ENCODE assay signal across 25 cellular contexts in genomic region chr2:99472327-99472960, GRCh38. TPM values are rescaled to one million over a fixed set of nuclear protein-coding genes. Genes with fewer than 3 reads are reported as not detected.
DNase-seq lines count a peak whose midpoint lies in the region; ATAC-seq and TF ChIP-seq lines count a peak whose summit lies in the region.
"Had no signal": no experiment of that assay in that cellular context is flagged by ENCODE, and none has a peak within 500 bp of the region (broad histone marks: within the 10 kb centered on the region; RNA-seq: fewer than 3 reads in every experiment).

No MANE protein-coding gene starts in this region.

- H3K9me3 ChIP-seq in esophagus squamous epithelium (peaks cover 0 to 4% (median 0%) of the 10 kb centered on the region in 3 donors), ovary (no peaks in the 10 kb centered on the region)
- H3K9me3 ChIP-seq: MG63, tibial nerve had no signal

- H3K9me3 Mint-ChIP-seq in progenitor cell of endocrine pancreas (ENCODE audit: low read depth) = peaks cover 14% of the 10 kb centered on the region
- H3K9me3 Mint-ChIP-seq: activated naive CD4-positive, alpha-beta T cell treated with anti-CD3 and anti-CD28 coated beads, Interleukin-2, amount 50 U/mL, for 24 hours; natural killer cell treated with Interleukin-12 subunit alpha and Interleukin-12 subunit beta and Interleukin-15 and Interleukin-18, amount 100 ng/mL, for 72 hours had no signal

- POLR2A ChIA-PET in RWPE1 (lab: Yijun Ruan, JAX; ENCODE audit: low non-redundant PET) = interaction anchor here (0.6 kb wide), 1 partner anchor 14 kb away, joined by 3 read pairs; no protein-coding TSS in a partner anchor

- H3K27ac Mint-ChIP-seq in progenitor cell of endocrine pancreas = peak overlapping the region; percentile 7
- H3K27ac Mint-ChIP-seq: activated naive CD4-positive, alpha-beta T cell treated with anti-CD3 and anti-CD28 coated beads, Interleukin-2, amount 50 U/mL, for 24 hours; mesothelial cell of epicardium; natural killer cell treated with Interleukin-12 subunit alpha and Interleukin-12 subunit beta and Interleukin-15 and Interleukin-18, amount 100 ng/mL, for 72 hours; stimulated activated naive B cell treated with anti-CD40 and anti-IgM and Interleukin-4, amounts not matched to agents 10 μg/mL and 1 μg/mL and 100 μg/mL, for 72 hours; T-helper 1 cell treated with Interleukin-12 subunit alpha and Interleukin-12 subunit beta and Interleukin-4 antibody, amounts not matched to agents 30 μg/mL and 1 μg/mL, for 36 hours had no signal

- peak overlapping the region; percentile 86 for H3K27ac ChIP-seq in C4-2B
- H3K27ac ChIP-seq in RWPE1 = peak overlapping the region; percentile 72; the same call in 1 of the 2 replicates
- peak overlapping the region; percentile 60 to 89 (median 72) for H3K27ac ChIP-seq in esophagus squamous epithelium
- no peak overlapping the region for H3K27ac ChIP-seq in ovary
- H3K27ac ChIP-seq: BLaER1, HL-60, tibial nerve had no signal

- intact Hi-C loops in esophagus squamous epithelium (cut with DNase I) (no loop called here), ovary (cut with DNase I) (no loop called here)

- TF ChIP-seq EP300 in ovary (IDR thresholded peaks at IDR 0.05) = no peak

- H3K4me1 Mint-ChIP-seq in progenitor cell of endocrine pancreas (ENCODE audit: low read depth) = peaks cover 35% of the 10 kb centered on the region

- WGBS in esophagus squamous epithelium, 2 donors = 46 to 51% methylated on average over 3 of the region's 3 CpGs
- 69 to 80% (median 77%) methylated on average over 3 of the region's 3 CpGs for WGBS in ovary, 3 donors

- H3K36me3 ChIP-seq in esophagus squamous epithelium (no peaks in the 10 kb centered on the region), ovary (no peaks in the 10 kb centered on the region)
- H3K36me3 ChIP-seq: tibial nerve had no signal

- H3K36me3 Mint-ChIP-seq in progenitor cell of endocrine pancreas (ENCODE audit: insufficient read depth) = peaks cover 9% of the 10 kb centered on the region
- H3K36me3 Mint-ChIP-seq: natural killer cell treated with Interleukin-12 subunit alpha and Interleukin-12 subunit beta and Interleukin-15 and Interleukin-18, amount 100 ng/mL, for 72 hours had no signal

- CTCF ChIA-PET in RWPE1 (lab: Yijun Ruan, JAX) = interaction anchor here (0.6 kb wide), 1 partner anchor 15 kb away, joined by 3 read pairs; no protein-coding TSS in a partner anchor

- TF ChIP-seq CTCF in C4-2B (conservative IDR thresholded peaks at IDR 0.05) = no peak
- TF ChIP-seq CTCF in RWPE1 (conservative IDR thresholded peaks at IDR 0.05; ENCODE audit: low read depth) = no peak
- TF ChIP-seq CTCF in esophagus squamous epithelium (IDR thresholded peaks at IDR 0.05) = no peak
- no peak for TF ChIP-seq CTCF in progenitor cell of endocrine pancreas (IDR thresholded peaks at IDR 0.05; ENCODE audit: unreplicated experiment)
- no peak for TF ChIP-seq CTCF in ovary (IDR thresholded peaks at IDR 0.05)

- H3K4me1 ChIP-seq in esophagus squamous epithelium (peaks cover 20 to 82% (median 38%) of the 10 kb centered on the region in 3 donors), ovary (ENCODE audit: insufficient read depth) (peaks cover 17% of the 10 kb centered on the region)
- H3K4me1 ChIP-seq: BLaER1 had no signal

- no peaks in the 10 kb centered on the region for H3K27me3 Mint-ChIP-seq in progenitor cell of endocrine pancreas
- H3K27me3 Mint-ChIP-seq: activated naive CD4-positive, alpha-beta T cell treated with anti-CD3 and anti-CD28 coated beads, Interleukin-2, amount 50 U/mL, for 24 hours; natural killer cell treated with Interleukin-12 subunit alpha and Interleukin-12 subunit beta and Interleukin-15 and Interleukin-18, amount 100 ng/mL, for 72 hours; stimulated activated naive B cell treated with anti-CD40 and anti-IgM and Interleukin-4, amounts not matched to agents 10 μg/mL and 1 μg/mL and 100 μg/mL, for 72 hours had no signal

- no peaks in the 10 kb centered on the region for H3K27me3 ChIP-seq in esophagus squamous epithelium
- H3K27me3 ChIP-seq in ovary = no peaks in the 10 kb centered on the region
- H3K27me3 ChIP-seq: BLaER1, MG63, tibial nerve had no signal

- no peak overlapping the region for H3K4me3 ChIP-seq in esophagus squamous epithelium
- H3K4me3 ChIP-seq in ovary = no peak overlapping the region
- H3K4me3 ChIP-seq: BLaER1, MG63, tibial nerve had no signal

- TF ChIP-seq POLR2A in esophagus squamous epithelium (IDR thresholded peaks at IDR 0.05) (no peak), ovary (IDR thresholded peaks at IDR 0.05) (no peak)

- no peak for ATAC-seq in HG02884 (IDR thresholded peaks at IDR 0.05; ENCODE audit: unreplicated experiment)
- ATAC-seq: natural killer cell treated with Interleukin-12 subunit alpha and Interleukin-12 subunit beta and Interleukin-15 and Interleukin-18, amount 100 ng/mL, for 72 hours; stimulated activated naive B cell treated with anti-CD40 and anti-IgM and Interleukin-4, amounts not matched to agents 10 μg/mL and 1 μg/mL and 100 μg/mL, for 72 hours had no signal

- no peak overlapping the region for H3K4me3 Mint-ChIP-seq in progenitor cell of endocrine pancreas (ENCODE audit: low read depth)
- H3K4me3 Mint-ChIP-seq: activated naive CD4-positive, alpha-beta T cell treated with anti-CD3 and anti-CD28 coated beads, Interleukin-2, amount 50 U/mL, for 24 hours; mesothelial cell of epicardium; natural killer cell treated with Interleukin-12 subunit alpha and Interleukin-12 subunit beta and Interleukin-15 and Interleukin-18, amount 100 ng/mL, for 72 hours; stimulated activated naive B cell treated with anti-CD40 and anti-IgM and Interleukin-4, amounts not matched to agents 10 μg/mL and 1 μg/mL and 100 μg/mL, for 72 hours; T-helper 1 cell treated with Interleukin-12 subunit alpha and Interleukin-12 subunit beta and Interleukin-4 antibody, amounts not matched to agents 30 μg/mL and 1 μg/mL, for 36 hours had no signal

- DNase-seq in RWPE1 (ENCODE audit: low spot score) (no peak), esophagus squamous epithelium (lab: John Stamatoyannopoulos, UW) (no peak), progenitor cell of endocrine pancreas (ENCODE audit: low spot score, unreplicated experiment) (no peak), ovary (no peak), NCI-H774 (lab: John Stamatoyannopoulos, UW) (no peak), NCI-H1930 (lab: John Stamatoyannopoulos, UW) (no peak)
- DNase-seq: ACHN; activated CD4-positive, alpha-beta T cell treated with anti-CD3 and anti-CD28 coated beads, Interleukin-2, amount 50 U/mL, for 1 hour; effector CD8-positive, alpha-beta T cell; MG63; NCI-H1436; NCI-H2171; NCI-H524; posterior cingulate gyrus; stimulated activated CD4-positive, alpha-beta T cell treated with anti-CD3 and anti-CD28 coated beads, Interleukin-1b, Interleukin-23, amount 100 ng/mL, for 48 hours; stimulated activated naive B cell treated with anti-CD40 and anti-IgM and Interleukin-4, amounts not matched to agents 10 μg/mL and 1 μg/mL and 100 μg/mL, for 72 hours had no signal

RNA-seq across cellular contexts. Expression of gene REV1, which starts 17.4 kb away (rescaled TPM):
- total RNA-seq in esophagus squamous epithelium (10 to 100 TPM; 22.5 to 69.2 (median 39.8) TPM), progenitor cell of endocrine pancreas (45.6 and 53.7 TPM in 2 replicates), ovary (10 to 100 TPM; 43.2 to 63.3 (median 53.1) TPM)
- polyA plus RNA-seq in ovary = 10 to 100 TPM; 25.4 to 30.9 TPM

Comparison
In these comparisons a context has a peak if more than half of its experiments do, and no peak if none do; other contexts are left out.
1. H3K27ac ChIP-seq: peak in C4-2B (single experiment), RWPE1 (single experiment) and esophagus squamous epithelium (4 of 4); none in ovary (0 of 2).